Comparison of ENCODE assay signal across 8 cellular contexts in genomic region chr1:26287033-26287711, GRCh38. TPM values are rescaled to one million over a fixed set of nuclear protein-coding genes. Genes with fewer than 3 reads are reported as not detected.
DNase-seq lines count a peak whose midpoint lies in the region; ATAC-seq and TF ChIP-seq lines count a peak whose summit lies in the region.

No MANE protein-coding gene starts in this region.

- H3K27me3 Mint-ChIP-seq in nephron progenitor cell (ENCODE audit: low read depth, poor library complexity) = no peaks in the 10 kb centered on the region

- peaks cover 81% of the 10 kb centered on the region for H3K4me1 Mint-ChIP-seq in nephron progenitor cell

- DNase-seq in AML-193 (lab: John Stamatoyannopoulos, UW) = peak; percentile 30 to 47
- DNase-seq in GM19240 (ENCODE audit: insufficient read length, low spot score) = peak; percentile 69
- peak; percentile 74 to 88 for DNase-seq in NCI-H524 (lab: John Stamatoyannopoulos, UW)
- peak; percentile 62 for DNase-seq in activated naive CD4-positive, alpha-beta T cell treated with Interleukin-2 at 50 U/mL for 16 hours
- DNase-seq in nephron progenitor cell = no peak
- no peak for DNase-seq in amniotic stem cell (lab: John Stamatoyannopoulos, UW)
- DNase-seq in foreskin keratinocyte = no peak
- no peak for DNase-seq in NCI-H1092 treated with DMSO at 0.1 percent for 48 hours (lab: John Stamatoyannopoulos, UW)

- no peaks in the 10 kb centered on the region for H3K36me3 Mint-ChIP-seq in nephron progenitor cell (ENCODE audit: low read depth)

- no peaks in the 10 kb centered on the region for H3K9me3 Mint-ChIP-seq in nephron progenitor cell

- no peaks in the 10 kb centered on the region for H3K27me3 ChIP-seq in foreskin keratinocyte

- peaks cover 3% of the 10 kb centered on the region for H3K4me1 ChIP-seq in foreskin keratinocyte

- H3K4me3 Mint-ChIP-seq in nephron progenitor cell = no peak overlapping the region

- H3K27ac Mint-ChIP-seq in nephron progenitor cell = peak overlapping the region; percentile 51

- no peak for TF ChIP-seq CTCF in nephron progenitor cell (IDR thresholded peaks at IDR 0.05)
- TF ChIP-seq CTCF in foreskin keratinocyte (conservative IDR thresholded peaks at IDR 0.05) = no peak

- ATAC-seq in foreskin keratinocyte = no peak

- H3K27ac ChIP-seq in foreskin keratinocyte = no peak overlapping the region

RNA-seq across cellular contexts. Expression of gene SH3BGRL3, which starts 7.3 kb away (rescaled TPM):
- 194 and 196 TPM in 2 replicates for total RNA-seq in foreskin keratinocyte
- polyA plus RNA-seq in foreskin keratinocyte = 543 and 549 TPM in 2 replicates

RNA-seq across cellular contexts. Expression of gene UBXN11, which starts 19.3 kb away (rescaled TPM):
- total RNA-seq in foreskin keratinocyte = 5.6 and 9.9 TPM in 2 replicates
- 12.4 and 13.3 TPM in 2 replicates for polyA plus RNA-seq in foreskin keratinocyte

RNA-seq across cellular contexts. Expression of gene CD52, which starts 30.6 kb away (rescaled TPM):
- total RNA-seq in foreskin keratinocyte = 0.25 TPM in 1 of 2 replicates, not detected in the other
- polyA plus RNA-seq in foreskin keratinocyte = 0.18 and 0.36 TPM in 2 replicates

RNA-seq across cellular contexts. Expression of gene CEP85, which starts 53.2 kb away (rescaled TPM):
- total RNA-seq in foreskin keratinocyte = 18.9 and 22.2 TPM in 2 replicates
- polyA plus RNA-seq in foreskin keratinocyte = 9.7 and 12.0 TPM in 2 replicates

Comparison
In these comparisons a context has a peak if more than half of its experiments do, and no peak if none do; other contexts are left out.
1. DNase-seq: peak in AML-193 (2 of 2), GM19240 (single experiment), NCI-H524 (2 of 2) and activated naive CD4-positive, alpha-beta T cell treated with Interleukin-2 at 50 U/mL for 16 hours (single experiment); none in nephron progenitor cell (single experiment), amniotic stem cell (single experiment), foreskin keratinocyte (0 of 2) and NCI-H1092 treated with DMSO at 0.1 percent for 48 hours (single experiment).